ENCODE assay signal across 1 cellular context in genomic region chr9:91419222-91420191, GRCh38.
TF ChIP-seq lines count a peak whose summit lies in the region.

No MANE protein-coding gene starts in this region.

TF ChIP-seq in K562, 482 proteins besides CTCF, POLR2A, EP300 and RAD21 (continued from another document and continues in another):
- no peak for TF ChIP-seq ZBTB5 (IDR thresholded peaks at IDR 0.05)
- no peak for TF ChIP-seq ZNF655 (CRISPR knock-in tag; IDR thresholded peaks at IDR 0.05)
- no peak for TF ChIP-seq ETS2 (tag; IDR thresholded peaks at IDR 0.05; ENCODE audit: borderline replicate concordance, poor library complexity, severe bottlenecking)
- TF ChIP-seq ZNF398 (CRISPR knock-in tag; IDR thresholded peaks at IDR 0.05) = no peak
- no peak for TF ChIP-seq HSF4 (CRISPR knock-in tag; IDR thresholded peaks at IDR 0.05; ENCODE audit: borderline replicate concordance)
- TF ChIP-seq SNIP1 (IDR thresholded peaks at IDR 0.05; ENCODE audit: low read depth) = no peak
- TF ChIP-seq TRIM24 (IDR thresholded peaks at IDR 0.05) = peak; percentile 95 to 96
- no peak for TF ChIP-seq PTTG1 (tag; IDR thresholded peaks at IDR 0.05; ENCODE audit: low read depth)
- no peak for TF ChIP-seq THRAP3 (IDR thresholded peaks at IDR 0.05; ENCODE audit: borderline replicate concordance)
- TF ChIP-seq MGA (IDR thresholded peaks at IDR 0.05) = peak; percentile 52; the same call in 1 of the 2 replicates
- 0 out of 2 replicates have a peak, but pooled peaks have one; percentile 45 for TF ChIP-seq ZNF766 (CRISPR knock-in tag; conservative IDR thresholded peaks at IDR 0.05)
- no peak for TF ChIP-seq ZBTB17 (CRISPR knock-in tag; IDR thresholded peaks at IDR 0.05)
- no peak for TF ChIP-seq STAT5B (CRISPR knock-in tag; IDR thresholded peaks at IDR 0.05)
- no peak for TF ChIP-seq TRIM25 (IDR thresholded peaks at IDR 0.05; ENCODE audit: borderline replicate concordance)
- no peak for TF ChIP-seq ZNF511 (CRISPR knock-in tag; IDR thresholded peaks at IDR 0.05)
- no peak for TF ChIP-seq ILK (tag; IDR thresholded peaks at IDR 0.05; ENCODE audit: borderline replicate concordance, low read depth)
- peak; percentile 98 for TF ChIP-seq FOSL1 (tag; conservative IDR thresholded peaks at IDR 0.05)
- no peak for TF ChIP-seq SRSF7 (optimal IDR thresholded peaks at IDR 0.05; ENCODE audit: low read depth, low read length)
- TF ChIP-seq ZFPM2 (CRISPR knock-in tag; IDR thresholded peaks at IDR 0.05) = no peak
- 0 out of 2 replicates have a peak, but pooled peaks have one; percentile 32 for TF ChIP-seq CREB1 (IDR thresholded peaks at IDR 0.05)
- TF ChIP-seq CREB1 (CRISPR knock-in tag; IDR thresholded peaks at IDR 0.05) = no peak
- TF ChIP-seq MECOM (CRISPR knock-in tag; IDR thresholded peaks at IDR 0.05) = peak; percentile 21; the same call in 1 of the 2 replicates
- no peak for TF ChIP-seq KLF16 (IDR thresholded peaks at IDR 0.05)
- TF ChIP-seq TSC22D4 (tag; IDR thresholded peaks at IDR 0.05) = no peak
- TF ChIP-seq KAT2B (IDR thresholded peaks at IDR 0.05; ENCODE audit: low read depth, low read length) = no peak
- TF ChIP-seq ZBTB33 (CRISPR knock-in tag; IDR thresholded peaks at IDR 0.05) = no peak
- TF ChIP-seq SLC30A9 (CRISPR knock-in tag; IDR thresholded peaks at IDR 0.05) = no peak
- no peak for TF ChIP-seq ETV5 (CRISPR knock-in tag; IDR thresholded peaks at IDR 0.05; ENCODE audit: low read depth)
- TF ChIP-seq CREB5 (CRISPR knock-in tag; IDR thresholded peaks at IDR 0.05) = no peak
- no peak for TF ChIP-seq RFX1 (IDR thresholded peaks at IDR 0.05)
- TF ChIP-seq NR0B1 (IDR thresholded peaks at IDR 0.05; ENCODE audit: partially characterized antibody) = no peak
- TF ChIP-seq HES1 (IDR thresholded peaks at IDR 0.05; ENCODE audit: low read depth) = no peak
- TF ChIP-seq ZNF584 (CRISPR knock-in tag; IDR thresholded peaks at IDR 0.05; ENCODE audit: low read depth) = peak; percentile 71; the same call in 1 of the 2 replicates
